ENCODE assay signal across 14 cellular contexts in the genomic region with DNA sequence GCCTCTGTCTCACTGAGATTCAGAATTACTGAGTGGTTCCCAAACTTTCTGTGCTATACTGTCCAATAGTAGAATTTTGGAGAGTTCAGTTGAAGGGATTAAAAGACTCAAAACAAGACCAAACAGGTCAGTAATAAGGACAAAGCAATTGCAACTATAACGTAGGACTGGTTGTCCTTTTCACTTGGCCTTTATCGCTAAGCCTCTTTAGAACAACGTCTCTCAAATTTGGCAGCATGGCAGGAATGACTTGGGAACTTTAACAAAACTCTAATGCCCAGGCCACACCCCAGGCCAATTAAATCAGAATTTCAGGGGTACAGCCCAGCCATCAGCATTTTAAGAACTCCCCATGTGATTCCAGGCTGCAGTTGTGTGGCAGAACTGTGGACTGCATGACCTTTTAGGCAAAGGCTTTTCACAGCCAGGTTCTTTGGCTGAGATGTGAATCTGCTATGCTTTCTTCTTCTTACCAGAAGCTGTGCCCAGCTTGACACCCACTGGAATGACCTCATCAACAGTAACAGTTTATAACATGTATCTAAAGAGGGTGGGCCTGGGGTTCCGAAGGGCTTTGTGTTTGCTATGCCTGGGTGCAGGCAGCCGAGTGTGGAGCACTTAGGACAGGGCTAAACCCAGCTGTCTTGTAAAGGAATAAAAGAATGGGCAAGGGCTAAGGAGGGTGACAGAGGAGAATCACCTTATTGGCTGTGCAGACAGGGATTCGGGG.
DNase-seq lines count a peak whose midpoint lies in the region; ATAC-seq and TF ChIP-seq lines count a peak whose summit lies in the region.
"Had no signal": no experiment of that assay in that cellular context is flagged by ENCODE, and none has a peak within 500 bp of the region (broad histone marks: within the 10 kb centered on the region; RNA-seq: fewer than 3 reads in every experiment).

No MANE protein-coding gene starts in this region.

- H3K36me3 ChIP-seq in OCI-LY3 (replicated peaks; ENCODE audit: low read depth, low read length) (no peaks in the 10 kb centered on the region), left ventricle myocardium inferior (no peaks in the 10 kb centered on the region)
- H3K36me3 ChIP-seq: BE2C had no signal

- H3K27me3 ChIP-seq in OCI-LY3 (ENCODE audit: low read depth, low read length) (no peaks in the 10 kb centered on the region), left ventricle myocardium inferior (ENCODE audit: low read depth) (peaks cover 2% of the 10 kb centered on the region)
- H3K27me3 ChIP-seq: BE2C had no signal

- TF ChIP-seq CTCF in OCI-LY3 (IDR thresholded peaks at IDR 0.05; ENCODE audit: low read depth, low read length) = no peak
- TF ChIP-seq CTCF in left ventricle myocardium inferior (IDR thresholded peaks at IDR 0.05; ENCODE audit: borderline replicate concordance) = no peak

- H3K27ac ChIP-seq in OCI-LY3 (ENCODE audit: low read length) = peak overlapping the region; percentile 82
- peak overlapping the region; percentile 23 for H3K27ac ChIP-seq in left ventricle myocardium inferior (replicated peaks)
- H3K27ac ChIP-seq: A549, HL-60 had no signal

- H2AFZ ChIP-seq in OCI-LY3 (ENCODE audit: low read depth, low read length) = no peak overlapping the region

- DNase-seq in Right ventricle myocardium superior (no peak), left cardiac atrium (no peak), left ventricle myocardium inferior (no peak), NCI-H1092 (lab: John Stamatoyannopoulos, UW) (no peak), NCI-H226 (no peak)
- DNase-seq: BE2C; CD8-positive, alpha-beta T cell; COR-L47; DMS153; GF-D8; HCEC 1CT had no signal

- no peaks in the 10 kb centered on the region for H3K79me2 ChIP-seq in OCI-LY3 (ENCODE audit: low read length)

- H3K4me3 ChIP-seq in OCI-LY3 (ENCODE audit: low read length) (no peak overlapping the region), left ventricle myocardium inferior (no peak overlapping the region)
- H3K4me3 ChIP-seq: A549 had no signal

- peak overlapping the region; percentile 77 for H3K4me2 ChIP-seq in OCI-LY3 (ENCODE audit: low read length)
- H3K4me2 ChIP-seq: A549 had no signal

- H3K9me3 ChIP-seq in OCI-LY3 (ENCODE audit: insufficient read depth, low read length) (no peaks in the 10 kb centered on the region), left ventricle myocardium inferior (replicated peaks) (no peaks in the 10 kb centered on the region)
- H3K9me3 ChIP-seq: A549, BE2C had no signal

- intact Hi-C loops in Right ventricle myocardium superior (cut with DNase I) = no loop called here
- intact Hi-C loops in left cardiac atrium (cut with DNase I) = no loop called here
- intact Hi-C loops in left ventricle myocardium inferior (cut with micrococcal nuclease) = no loop called here

- H3K4me1 ChIP-seq in OCI-LY3 (ENCODE audit: low read length) (peaks cover 76% of the 10 kb centered on the region), left ventricle myocardium inferior (no peaks in the 10 kb centered on the region)
- H3K4me1 ChIP-seq: A549, BE2C had no signal

- H3K9ac ChIP-seq in OCI-LY3 (ENCODE audit: low read length) = peak overlapping the region; percentile 37; the same call in 1 of the 2 replicates

- ATAC-seq in Right ventricle myocardium superior (ENCODE audit: poor library complexity) = peak; percentile 75
- no peak for ATAC-seq in left cardiac atrium
- ATAC-seq: A549; CD8-positive, alpha-beta T cell had no signal

- no peaks in the 10 kb centered on the region for H4K20me1 ChIP-seq in OCI-LY3 (ENCODE audit: insufficient read depth, low read length)
